ENCODE assay signal across 2 cellular contexts in the genomic region with DNA sequence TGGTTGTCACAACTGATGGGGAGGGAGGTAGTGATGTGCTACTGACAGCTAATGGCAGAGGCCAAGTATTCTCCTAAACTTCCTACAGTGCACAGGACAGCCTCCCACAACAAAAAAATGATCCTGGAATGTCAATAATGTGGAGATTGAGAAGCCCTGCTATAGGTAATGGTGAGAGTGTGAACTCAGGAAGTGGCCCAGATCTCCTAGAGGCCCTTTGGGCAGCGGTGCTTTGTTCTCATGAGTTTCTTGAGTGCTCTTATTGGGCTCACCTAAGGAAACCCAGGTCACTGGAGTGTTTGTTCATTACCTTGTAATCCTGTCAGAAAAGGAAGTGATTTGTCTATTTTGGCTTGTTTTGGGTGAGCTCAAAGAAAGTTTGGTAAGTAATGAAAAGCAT.
TF ChIP-seq lines count a peak whose summit lies in the region.

No MANE protein-coding gene starts in this region.

TF ChIP-seq in GM12878, 131 proteins besides CTCF, POLR2A, EP300 and RAD21:
- TF ChIP-seq POLR2AphosphoS5 (IDR thresholded peaks at IDR 0.05; ENCODE audit: low read length): no peak

TF ChIP-seq in endothelial cell of umbilical vein, 7 proteins besides CTCF, POLR2A, EP300 and RAD21:
- TF ChIP-seq GATA2 (IDR thresholded peaks at IDR 0.05; ENCODE audit: insufficient read depth, insufficient read length, low read depth, low read length): no peak
- no peak for TF ChIP-seq JUN (IDR thresholded peaks at IDR 0.05; ENCODE audit: borderline replicate concordance, insufficient read depth, insufficient read length, low read depth)
- TF ChIP-seq EZH2 (IDR thresholded peaks at IDR 0.05; ENCODE audit: borderline replicate concordance, low read depth, low read length, severe bottlenecking): no peak
- no peak for TF ChIP-seq POLR2AphosphoS5 (IDR thresholded peaks at IDR 0.05; ENCODE audit: insufficient read depth, low read depth, low read length)
- TF ChIP-seq MYC (IDR thresholded peaks at IDR 0.05; ENCODE audit: low read depth, low read length): no peak
- TF ChIP-seq FOS (IDR thresholded peaks at IDR 0.05; ENCODE audit: borderline replicate concordance, insufficient read depth, low read length): no peak
- no peak for TF ChIP-seq MAX (IDR thresholded peaks at IDR 0.05; ENCODE audit: insufficient read depth, insufficient read length)
TF ChIP-seq in endothelial cell of umbilical vein: peak in this region for 0.
